ENCODE assay signal across 22 cellular contexts in the genomic region with DNA sequence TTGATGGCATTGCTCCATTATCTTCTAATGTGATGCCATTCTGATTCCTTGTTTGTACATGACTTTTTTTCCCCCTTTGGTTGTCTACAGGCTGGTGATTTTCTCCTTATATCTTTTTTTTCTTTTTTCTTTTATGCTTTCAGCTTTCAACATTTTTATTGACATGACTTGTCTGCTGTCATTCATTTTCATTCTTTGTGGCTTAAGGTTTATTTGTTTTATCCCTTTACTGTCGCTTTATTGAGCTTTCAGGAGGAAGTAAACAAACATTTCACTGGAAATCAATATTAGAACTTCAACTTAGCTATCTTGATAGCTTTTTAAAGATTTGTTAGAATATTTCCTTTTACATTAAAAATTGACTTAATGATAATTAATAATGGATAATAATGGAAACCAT. TPM values are rescaled to one million over a fixed set of nuclear protein-coding genes. Genes with fewer than 3 reads are reported as not detected.
DNase-seq lines count a peak whose midpoint lies in the region; ATAC-seq and TF ChIP-seq lines count a peak whose summit lies in the region.
"Had no signal": no experiment of that assay in that cellular context is flagged by ENCODE, and none has a peak within 500 bp of the region (broad histone marks: within the 10 kb centered on the region; RNA-seq: fewer than 3 reads in every experiment).

No MANE protein-coding gene starts in this region.

- DNase-seq in CD4-positive, CD25-positive, alpha-beta regulatory T cell, result no peak
- no peak for DNase-seq in CD8-positive, alpha-beta memory T cell
- DNase-seq in left colon (no peak), HuH-7 (ENCODE audit: low spot score) (no peak), NCI-H2171 (lab: John Stamatoyannopoulos, UW) (no peak), posterior cingulate gyrus (no peak)
- DNase-seq: activated CD8-positive, alpha-beta memory T cell treated with anti-CD3 and anti-CD28 coated beads for 24 hours; activated gamma-delta T cell; activated T-cell treated with anti-CD3 and anti-CD28 coated beads for 4 hours; gastrocnemius medialis; GOT3; NCI-H1694 treated with DMSO at 0.1 percent for 48 hours; NCI-H82; right cardiac atrium; SIG-M5; stimulated activated CD4-positive, alpha-beta T cell treated with anti-CD3 and anti-CD28 coated beads, Interleukin-1b, Interleukin-23, amount 100 ng/mL, for 48 hours; thyroid gland had no signal

- ATAC-seq in CD4-positive, CD25-positive, alpha-beta regulatory T cell (ENCODE audit: low read depth in 2 of 2), result no peak
- ATAC-seq in left colon, result peak; percentile 34
- ATAC-seq: gastrocnemius medialis, left lobe of liver, right cardiac atrium had no signal

- POLR2A ChIA-PET in CD8-positive, alpha-beta memory T cell (lab: Charles Lee), result interaction anchor here (1.1 to 1.2 kb wide), 2 partner anchors 10 to 89 kb away, joined by 3 to 5 read pairs; partner anchors contain the start of gene ITM2B

- H3K4me3 ChIP-seq in CD4-positive, CD25-positive, alpha-beta regulatory T cell (ENCODE audit: low read depth, low read length), result peak overlapping the region; percentile 45
- H3K4me3 ChIP-seq in CD8-positive, alpha-beta memory T cell (ENCODE audit: low read length), result no peak overlapping the region
- H3K4me3 ChIP-seq: gastrocnemius medialis, hepatocyte, neural progenitor cell, thyroid gland had no signal

- peak overlapping the region; percentile 25 for H3K27ac ChIP-seq in CD4-positive, CD25-positive, alpha-beta regulatory T cell (ENCODE audit: insufficient read depth, low read length, poor library complexity, severe bottlenecking)
- no peak overlapping the region for H3K27ac ChIP-seq in CD8-positive, alpha-beta memory T cell (ENCODE audit: low read depth, low read length)
- peak overlapping the region; percentile 20 for H3K27ac ChIP-seq in VCaP
- H3K27ac ChIP-seq: hepatocyte, neural progenitor cell, thyroid gland had no signal

- H3K27ac Mint-ChIP-seq in CD4-positive, CD25-positive, alpha-beta regulatory T cell, result peak overlapping the region in 2 of 3 donors; percentile 71 to 72
- H3K27ac Mint-ChIP-seq in CD8-positive, alpha-beta memory T cell, result peak overlapping the region in 7 of 8 donors; percentile 1 to 87 (median 57)
- H3K27ac Mint-ChIP-seq: neural progenitor cell had no signal

- CTCF ChIA-PET in CD8-positive, alpha-beta memory T cell (lab: Charles Lee), result interaction anchor here (2.4 kb wide), 1 partner anchor 116 kb away, joined by 9 read pairs; no protein-coding TSS in a partner anchor

- no peak for TF ChIP-seq CTCF in VCaP (conservative IDR thresholded peaks at IDR 0.05)

- H3K4me3 Mint-ChIP-seq in CD4-positive, CD25-positive, alpha-beta regulatory T cell, result peak overlapping the region in 3 of 4 donors; percentile 12 to 39 (median 35)
- peak overlapping the region in 4 of 7 donors; percentile 1 to 47 (median 28) for H3K4me3 Mint-ChIP-seq in CD8-positive, alpha-beta memory T cell
- H3K4me3 Mint-ChIP-seq: neural progenitor cell had no signal

- H3K4me1 ChIP-seq in CD4-positive, CD25-positive, alpha-beta regulatory T cell (ENCODE audit: control insufficient read depth, insufficient read depth, low read length, poor library complexity, severe bottlenecking), result peaks cover 58% of the 10 kb centered on the region
- H3K4me1 ChIP-seq in CD8-positive, alpha-beta memory T cell (ENCODE audit: insufficient read depth, low read length), result peaks cover 60% of the 10 kb centered on the region

- H3K36me3 ChIP-seq in CD4-positive, CD25-positive, alpha-beta regulatory T cell (ENCODE audit: control insufficient read depth, insufficient read depth, low read length), result peaks cover 35% of the 10 kb centered on the region
- H3K36me3 ChIP-seq in CD8-positive, alpha-beta memory T cell (ENCODE audit: insufficient read depth, low read length), result peaks cover 8% of the 10 kb centered on the region
- H3K36me3 ChIP-seq: gastrocnemius medialis, neural progenitor cell had no signal

- H3K27me3 Mint-ChIP-seq in CD4-positive, CD25-positive, alpha-beta regulatory T cell, result no peaks in the 10 kb centered on the region
- H3K27me3 Mint-ChIP-seq in CD8-positive, alpha-beta memory T cell, result no peaks in the 10 kb centered on the region

- intact Hi-C loops in left colon (cut with DNase I, micrococcal nuclease), result no loop called here
- intact Hi-C loops in posterior cingulate gyrus (cut with DNase I), result no loop called here

- no peaks in the 10 kb centered on the region for H3K9me3 Mint-ChIP-seq in CD4-positive, CD25-positive, alpha-beta regulatory T cell
- no peaks in the 10 kb centered on the region for H3K9me3 Mint-ChIP-seq in CD8-positive, alpha-beta memory T cell
- H3K9me3 Mint-ChIP-seq: neural progenitor cell had no signal

- peaks cover 20% of the 10 kb centered on the region for H3K36me3 Mint-ChIP-seq in CD4-positive, CD25-positive, alpha-beta regulatory T cell
- H3K36me3 Mint-ChIP-seq in CD8-positive, alpha-beta memory T cell, result peaks cover 5 to 57% (median 9%) of the 10 kb centered on the region in 3 donors

- H3K9me3 ChIP-seq in CD4-positive, CD25-positive, alpha-beta regulatory T cell (ENCODE audit: control insufficient read depth in 2 of 2, low read length in 2 of 2), result no peaks in the 10 kb centered on the region
- no peaks in the 10 kb centered on the region for H3K9me3 ChIP-seq in CD8-positive, alpha-beta memory T cell (ENCODE audit: low read length)
- H3K9me3 ChIP-seq: Caco-2, gastrocnemius medialis, thyroid gland had no signal

- peaks cover 40 to 82% (median 50%) of the 10 kb centered on the region in 4 donors for H3K4me1 Mint-ChIP-seq in CD4-positive, CD25-positive, alpha-beta regulatory T cell
- peaks cover 64 to 89% (median 85%) of the 10 kb centered on the region in 3 donors for H3K4me1 Mint-ChIP-seq in CD8-positive, alpha-beta memory T cell
- H3K4me1 Mint-ChIP-seq: neural progenitor cell had no signal

- no peaks in the 10 kb centered on the region for H3K27me3 ChIP-seq in CD4-positive, CD25-positive, alpha-beta regulatory T cell (ENCODE audit: control insufficient read depth, insufficient read depth, low read length)
- no peaks in the 10 kb centered on the region for H3K27me3 ChIP-seq in CD8-positive, alpha-beta memory T cell (ENCODE audit: insufficient read depth, low read length, poor library complexity, severe bottlenecking)
- H3K27me3 ChIP-seq: gastrocnemius medialis, hepatocyte, neural progenitor cell, thyroid gland had no signal

RNA-seq across cellular contexts. Expression of gene ITM2B, which starts 9.7 kb away (rescaled TPM):
- total RNA-seq in CD4-positive, CD25-positive, alpha-beta regulatory T cell, result 324 TPM
- 1,000 to 10,000 TPM; 1,031 to 1,148 (median 1,078) TPM for polyA plus RNA-seq in CD4-positive, CD25-positive, alpha-beta regulatory T cell
- 100 to 1,000 TPM; 122 to 127 TPM for total RNA-seq in CD8-positive, alpha-beta memory T cell
- polyA plus RNA-seq in CD8-positive, alpha-beta memory T cell, result 1,289 TPM
- total RNA-seq in left colon, result 100 to 1,000 TPM; 393 to 473 TPM
